ENCODE assay signal across 23 cellular contexts in genomic region chr11:111347002-111347722, GRCh38. TPM values are rescaled to one million over a fixed set of nuclear protein-coding genes. Genes with fewer than 3 reads are reported as not detected.
DNase-seq lines count a peak whose midpoint lies in the region; ATAC-seq and TF ChIP-seq lines count a peak whose summit lies in the region.
"Had no signal": no experiment of that assay in that cellular context is flagged by ENCODE, and none has a peak within 500 bp of the region (broad histone marks: within the 10 kb centered on the region; RNA-seq: fewer than 3 reads in every experiment).

No MANE protein-coding gene starts in this region.

- 3 to 5% methylated on average over 6 of the region's 6 CpGs for WGBS in GM23248 (ENCODE audit: low coverage in 1 of 2, low lambda C conversion rate in 2 of 2, missing lambda C conversion rate in 2 of 2), 2 experiments
- WGBS in esophagus muscularis mucosa: 68% methylated on average over 6 of the region's 6 CpGs
- WGBS in lower leg skin, 2 donors: 58 to 77% methylated on average over 6 of the region's 6 CpGs

- H3K36me3 ChIP-seq in GM23248 (ENCODE audit: low read depth): no peaks in the 10 kb centered on the region
- no peaks in the 10 kb centered on the region for H3K36me3 ChIP-seq in esophagus muscularis mucosa
- H3K36me3 ChIP-seq: esophagus squamous epithelium, ovary had no signal

- peak; percentile 76 for DNase-seq in GM23248
- DNase-seq in esophagus muscularis mucosa (ENCODE audit: extremely low spot score): peak; percentile 83
- peak; percentile 15 to 62 for DNase-seq in lower leg skin (ENCODE audit: low spot score in 2 of 2)
- DNase-seq in ureter (ENCODE audit: low spot score): peak; percentile 13
- DNase-seq in activated CD8-positive, alpha-beta memory T cell treated with anti-CD3 and anti-CD28 coated beads, Interleukin-2, amount 50 U/mL, for 4 hours: no peak
- no peak for DNase-seq in G401 (ENCODE audit: low spot score)
- DNase-seq: activated CD4-positive, alpha-beta T cell treated with anti-CD3 and anti-CD28 coated beads, Interleukin-2, amount 10 ng/mL, durations not matched to agents 24 days and 14 days; activated naive CD8-positive, alpha-beta T cell treated with anti-CD3 and anti-CD28 coated beads, Interleukin-2, amount 50 U/mL, for 24 hours; body of pancreas; DMS53; effector memory CD4-positive, alpha-beta T cell; esophagus squamous epithelium; MM.1S; NCI-H1436; NCI-H510A treated with DMSO at 0.1 percent for 48 hours; ovary; substantia nigra; T-helper 17 cell had no signal

- H3K9ac ChIP-seq in GM23248: peak overlapping the region; percentile 28; the same call in 1 of the 2 replicates

- H3K9me3 ChIP-seq in GM23248 (ENCODE audit: low read depth) (no peaks in the 10 kb centered on the region), esophagus muscularis mucosa (no peaks in the 10 kb centered on the region)
- H3K9me3 ChIP-seq: body of pancreas, esophagus squamous epithelium, ovary had no signal

- no peak overlapping the region for H3K4me3 ChIP-seq in GM23248
- no peak overlapping the region for H3K4me3 ChIP-seq in esophagus muscularis mucosa
- no peak overlapping the region for H3K4me3 ChIP-seq in lower leg skin (ENCODE audit: low read depth, poor library complexity, severe bottlenecking)
- H3K4me3 ChIP-seq: body of pancreas, esophagus squamous epithelium, ovary, SK-N-MC had no signal

- ATAC-seq in GM18861 (IDR thresholded peaks at IDR 0.05; ENCODE audit: unreplicated experiment): no peak
- ATAC-seq: activated naive CD8-positive, alpha-beta T cell treated with anti-CD3 and anti-CD28 coated beads, Interleukin-2, amount 50 U/mL, for 24 hours; natural killer cell treated with Interleukin-12 subunit alpha and Interleukin-12 subunit beta and Interleukin-15 and Interleukin-18, amount 100 ng/mL, for 72 hours; T-helper 17 cell had no signal

- H3K4me1 ChIP-seq in GM23248 (ENCODE audit: insufficient read depth): peaks cover 20% of the 10 kb centered on the region
- peaks cover 0 to 7% (median 3%) of the 10 kb centered on the region in 4 donors for H3K4me1 ChIP-seq in esophagus muscularis mucosa

- TF ChIP-seq EP300 in esophagus muscularis mucosa (IDR thresholded peaks at IDR 0.05): no peak

- peaks cover 17% of the 10 kb centered on the region for H3F3A ChIP-seq in GM23248 (ENCODE audit: insufficient read depth)

- in situ Hi-C loops in GM23248 (cut with MboI): no loop called here
- in situ Hi-C loops in G401 (cut with HindIII; ENCODE audit: low sequenced_read_pairs): no loop called here

- no peak overlapping the region for H2AFZ ChIP-seq in GM23248

- no peaks in the 10 kb centered on the region for H4K20me1 ChIP-seq in GM23248 (ENCODE audit: insufficient read depth)

- TF ChIP-seq CTCF in esophagus muscularis mucosa (IDR thresholded peaks at IDR 0.05) (no peak), lower leg skin (IDR thresholded peaks at IDR 0.05) (no peak)

- peak overlapping the region; percentile 51 for H3K27ac ChIP-seq in GM23248
- peak overlapping the region in 2 of 4 donors; percentile 12 to 55 for H3K27ac ChIP-seq in esophagus muscularis mucosa (replicated peaks in 1 of 4)
- H3K27ac ChIP-seq: body of pancreas, esophagus squamous epithelium, ovary, SK-N-MC had no signal

- TF ChIP-seq POLR2A in esophagus muscularis mucosa (IDR thresholded peaks at IDR 0.05; ENCODE audit: low read depth) (no peak), lower leg skin (IDR thresholded peaks at IDR 0.05) (no peak)

- intact Hi-C loops in esophagus muscularis mucosa (cut with DNase I): no loop called here
- intact Hi-C loops in lower leg skin (cut with DNase I; ENCODE audit: low total_unique reads): no loop called here

- no peaks in the 10 kb centered on the region for H3K9me2 ChIP-seq in GM23248 (ENCODE audit: insufficient read depth)

- no peaks in the 10 kb centered on the region for H3K27me3 ChIP-seq in GM23248 (replicated peaks; ENCODE audit: insufficient read depth)
- no peaks in the 10 kb centered on the region for H3K27me3 ChIP-seq in esophagus muscularis mucosa
- H3K27me3 ChIP-seq: body of pancreas, esophagus squamous epithelium, ovary had no signal

- H3K4me2 ChIP-seq in GM23248 (ENCODE audit: unreplicated experiment): peak overlapping the region; percentile 60

- no peaks in the 10 kb centered on the region for H3K79me2 ChIP-seq in GM23248 (ENCODE audit: insufficient read depth)

RNA-seq across cellular contexts. Expression of gene POU2AF1, which starts 31.9 kb away (rescaled TPM):
- 0.11 TPM in 1 of 2 replicates, not detected in the other for total RNA-seq in GM23248 (2014; rRNA removed; shearing (Covaris generic))
- 0.09 and 0.16 TPM in 2 replicates for polyA plus RNA-seq in GM23248 (2016; fragmentation: Nextera tagmentation; extraction: Ambion mirVana)
- total RNA-seq in esophagus muscularis mucosa (under 1 TPM in 2 of 4 donors, not detected in 2; 0.17 TPM), lower leg skin (under 1 TPM in 1 of 4 donors, not detected in 3; 0.13 TPM), ureter (21.7 TPM)
- 7.0 and 28.4 TPM in 2 replicates for total RNA-seq in G401 (2014; rRNA removed; shearing (Covaris generic))
- total RNA-seq: H4, mesothelial cell of epicardium had no signal

RNA-seq across cellular contexts. Expression of gene POU2AF3, which starts 48.8 kb away (rescaled TPM):
- not detected in 2 replicates for total RNA-seq in GM23248 (2014; rRNA removed; shearing (Covaris generic))
- polyA plus RNA-seq in GM23248 (2016; fragmentation: Nextera tagmentation; extraction: Ambion mirVana): not detected in 2 replicates
- total RNA-seq in esophagus muscularis mucosa (1 to 10 TPM in 2 of 4 donors, under 1 TPM in 1, not detected in 1; 0.99 to 2.9 (median 2.2) TPM), lower leg skin (not detected), ureter (15.9 TPM)
- not detected in 2 replicates for total RNA-seq in G401 (2014; rRNA removed; shearing (Covaris generic))
- total RNA-seq: H4; natural killer cell treated with Interleukin-12 subunit alpha and Interleukin-12 subunit beta and Interleukin-15 and Interleukin-18, amount 100 ng/mL, for 72 hours; T-helper 17 cell had no signal

Comparison
In these comparisons a context has a peak if more than half of its experiments do, and no peak if none do; other contexts are left out.
1. DNase-seq: peak in GM23248 (single experiment), esophagus muscularis mucosa (single experiment), lower leg skin (2 of 2) and ureter (single experiment); none in activated CD8-positive, alpha-beta memory T cell treated with anti-CD3 and anti-CD28 coated beads, Interleukin-2, amount 50 U/mL, for 4 hours (single experiment) and G401 (single experiment).